8 cellular contexts compared by ENCODE assay signal in the genomic region with DNA sequence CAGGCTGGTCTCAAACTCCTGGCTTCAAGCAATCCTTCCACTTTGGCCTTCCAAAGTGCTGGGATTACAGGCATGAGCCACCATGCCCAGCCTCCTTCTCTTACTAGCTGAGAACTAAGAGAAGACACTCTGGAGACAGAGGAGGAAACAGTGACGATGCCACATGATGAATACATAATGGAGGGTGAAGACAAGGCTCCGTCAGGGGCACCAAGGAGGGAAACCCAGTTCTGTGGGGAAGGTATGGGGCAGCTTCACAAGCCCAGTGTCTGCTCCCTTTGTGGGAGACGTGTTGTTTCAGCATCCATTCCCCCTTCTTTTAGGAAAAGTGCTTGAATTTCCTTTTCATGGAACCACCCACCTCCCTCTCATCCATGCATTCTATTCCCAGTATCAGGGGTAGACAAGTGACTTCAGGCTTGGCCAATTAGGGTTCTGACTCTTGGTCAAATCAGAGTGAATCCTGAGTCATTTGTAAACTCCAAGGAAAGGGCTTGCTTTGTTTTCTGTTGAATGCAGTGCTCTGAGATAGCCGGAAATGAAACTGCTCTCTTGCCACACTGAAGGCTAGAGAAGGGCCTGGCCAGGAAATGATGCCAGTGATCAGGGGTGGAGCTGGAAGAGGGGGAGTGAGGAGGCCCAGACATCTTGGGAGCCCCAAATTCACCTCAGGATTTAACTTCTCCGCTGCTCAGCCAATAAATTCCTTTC. TPM values are rescaled to one million over a fixed set of nuclear protein-coding genes. Genes with fewer than 3 reads are reported as not detected.
DNase-seq lines count a peak whose midpoint lies in the region; ATAC-seq and TF ChIP-seq lines count a peak whose summit lies in the region.

No MANE protein-coding gene starts in this region.

- intact Hi-C loops in OCI-LY7 (cut with micrococcal nuclease; ENCODE audit: unreplicated experiment): loop anchor here (1.0 to 5.0 kb wide), 3 partner anchors 23 to 100 kb away; a partner anchor contains a TSS
- intact Hi-C loops in heart left ventricle (cut with DNase I): no loop called here

- peak overlapping the region; percentile 48; the same call in 1 of the 2 replicates for H2AFZ ChIP-seq in OCI-LY7 (ENCODE audit: low read length)

- H3K9me3 ChIP-seq in OCI-LY7 (ENCODE audit: low read length) (no peaks in the 10 kb centered on the region), heart left ventricle (no peaks in the 10 kb centered on the region)

- H3K27me3 ChIP-seq in heart left ventricle: no peaks in the 10 kb centered on the region

- no peak for TF ChIP-seq CTCF in OCI-LY7 (conservative IDR thresholded peaks at IDR 0.05; ENCODE audit: low read length)
- TF ChIP-seq CTCF in heart left ventricle (IDR thresholded peaks at IDR 0.05): no peak

- H4K20me1 ChIP-seq in OCI-LY7 (ENCODE audit: insufficient read depth, low read length): no peaks in the 10 kb centered on the region

- no peak for TF ChIP-seq POLR2A in heart left ventricle (IDR thresholded peaks at IDR 0.05)

- DNase-seq in OCI-LY7 (ENCODE audit: low spot score) (peak; percentile 79), heart left ventricle (peak in 4 of 5 donors; percentile 52 to 63 (median 55)), NCI-H2029 treated with DMSO at 0.1 percent for 48 hours (lab: John Stamatoyannopoulos, UW) (no peak), NCI-H2029 (lab: John Stamatoyannopoulos, UW) (no peak)
- DNase-seq in activated naive CD4-positive, alpha-beta T cell treated with Interleukin-2 at 50 U/mL for 16 hours: peak; percentile 56
- DNase-seq in stimulated activated CD4-positive, alpha-beta T cell treated with anti-CD3 and anti-CD28 coated beads, TNF-alpha, amount 100 ng/mL, for 24 hours (ENCODE audit: low read depth in 3 of 3): peak in 2 of 3 experiments; percentile 20 to 58

- ATAC-seq in GM18511 (IDR thresholded peaks at IDR 0.05; ENCODE audit: unreplicated experiment): peak; percentile 94
- peak; percentile 77 for ATAC-seq in HG02840 (IDR thresholded peaks at IDR 0.05; ENCODE audit: low FRiP score, unreplicated experiment)
- ATAC-seq in heart left ventricle: peak in 3 of 4 donors; percentile 52 to 82 (median 57)

- H3K4me2 ChIP-seq in OCI-LY7 (ENCODE audit: low read length): peak overlapping the region; percentile 86

- H3K9me2 ChIP-seq in OCI-LY7 (ENCODE audit: insufficient read depth, low read length): no peaks in the 10 kb centered on the region

- POLR2A ChIA-PET in OCI-LY7 (lab: Charles Lee): interaction anchor here (0.6 to 5.2 kb wide), 13 partner anchors 9 to 525 kb away, joined by 3 to 25 read pairs (median 5); a partner anchor contains a TSS

- H3K79me2 ChIP-seq in OCI-LY7 (ENCODE audit: insufficient read depth, low read depth, low read length): no peaks in the 10 kb centered on the region

- H3K4me3 ChIP-seq in OCI-LY7 (ENCODE audit: low read depth, low read length, poor library complexity, severe bottlenecking) (peak overlapping the region; percentile 58), heart left ventricle (peak overlapping the region in 1 of 12 donors; percentile 28)

- 73 to 79% (median 75%) methylated on average over 5 of the region's 5 CpGs for WGBS in heart left ventricle, 4 donors

- peaks cover 64% of the 10 kb centered on the region for H3K4me1 ChIP-seq in OCI-LY7 (ENCODE audit: insufficient read depth, low read length, poor library complexity, severe bottlenecking)
- H3K4me1 ChIP-seq in heart left ventricle: peaks cover 0 to 57% (median 24%) of the 10 kb centered on the region in 12 donors

- H3K27ac ChIP-seq in OCI-LY7 (ENCODE audit: low read depth, low read length, poor library complexity, severe bottlenecking) (peak overlapping the region; percentile 89), heart left ventricle (peak overlapping the region; percentile 2 to 96 (median 50))

- CTCF ChIA-PET in OCI-LY7 (lab: Charles Lee; ENCODE audit: unreplicated experiment): interaction anchor here (0.8 to 1.5 kb wide), 3 partner anchors 23 to 94 kb away, joined by 3 read pairs; no protein-coding TSS in a partner anchor

- BruUV-seq in OCI-LY7 (replicated peaks; lab: Mats Ljungman, UMichigan): TSS peak; percentile 58

- H3K36me3 ChIP-seq in OCI-LY7 (ENCODE audit: insufficient read depth, low read length) (peaks cover 3% of the 10 kb centered on the region), heart left ventricle (no peaks in the 10 kb centered on the region)

RNA-seq across cellular contexts. Expression of a gene that starts 23.7 kb away (rescaled TPM):
- 12.0 and 12.1 TPM in 2 replicates for total RNA-seq in OCI-LY7 (2014; rRNA removed; shearing (Covaris generic))
- total RNA-seq in OCI-LY7 (2022): 20.4 and 21.1 TPM in 2 replicates
- total RNA-seq in heart left ventricle: 100 to 1,000 TPM in 5 of 9 donors, 10 to 100 TPM in 4; 71.8 to 134 (median 103) TPM
- 100 to 1,000 TPM in 1 of 2 donors, 10 to 100 TPM in 1; 18.6 to 124 TPM for polyA plus RNA-seq in heart left ventricle

RNA-seq across cellular contexts. Expression of a gene that starts 24.0 kb away (rescaled TPM):
- 89.8 and 128 TPM in 2 replicates for total RNA-seq in OCI-LY7 (2014; rRNA removed; shearing (Covaris generic))
- total RNA-seq in OCI-LY7 (2022) (85.2 and 89.6 TPM in 2 replicates), heart left ventricle (100 to 1,000 TPM in 2 of 9 donors, 10 to 100 TPM in 7; 57.7 to 109 (median 68.7) TPM)
- polyA plus RNA-seq in heart left ventricle: 10 to 100 TPM; 20.5 to 94.0 TPM

RNA-seq across cellular contexts. Expression of a gene that starts 33.4 kb away (rescaled TPM):
- total RNA-seq in OCI-LY7 (2014; rRNA removed; shearing (Covaris generic)): 208 and 239 TPM in 2 replicates
- 186 and 206 TPM in 2 replicates for total RNA-seq in OCI-LY7 (2022)
- 100 to 1,000 TPM; 148 to 526 (median 188) TPM for total RNA-seq in heart left ventricle
- 100 to 1,000 TPM in 1 of 2 donors, 10 to 100 TPM in 1; 58.3 to 520 TPM for polyA plus RNA-seq in heart left ventricle

Comparison
In these comparisons a context has a peak if more than half of its experiments do, and no peak if none do; other contexts are left out.
1. DNase-seq: peak in OCI-LY7 (single experiment), activated naive CD4-positive, alpha-beta T cell treated with Interleukin-2 at 50 U/mL for 16 hours (single experiment), heart left ventricle (4 of 5) and stimulated activated CD4-positive, alpha-beta T cell treated with anti-CD3 and anti-CD28 coated beads, TNF-alpha, amount 100 ng/mL, for 24 hours (2 of 3); none in NCI-H2029 treated with DMSO at 0.1 percent for 48 hours (single experiment) and NCI-H2029 (single experiment).
2. Peak in every context shown above with its lines, with median percentiles within 50 percentile points of each other: ATAC-seq.